ENCODE assay signal across 14 cellular contexts in the genomic region with DNA sequence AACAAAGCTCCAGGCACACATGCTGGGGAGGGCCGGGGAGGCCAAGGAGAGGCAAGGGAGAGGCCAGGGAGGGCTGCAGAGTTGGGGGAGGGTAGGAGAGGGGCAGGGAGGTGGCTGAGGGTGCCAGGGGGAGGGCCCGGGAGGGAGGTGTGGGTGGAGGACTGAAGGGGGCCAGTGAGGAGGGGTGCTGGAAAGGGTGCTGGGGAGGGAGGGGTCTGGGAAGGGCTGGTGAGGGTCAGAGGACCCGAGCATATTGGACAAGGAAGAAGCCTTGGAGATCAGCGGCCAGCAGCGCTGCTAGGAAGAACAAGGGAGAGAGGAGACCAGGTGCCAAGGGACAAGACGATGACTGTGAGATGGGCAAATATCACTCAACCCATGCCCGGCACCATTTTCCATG. TPM values are rescaled to one million over a fixed set of nuclear protein-coding genes. Genes with fewer than 3 reads are reported as not detected.
DNase-seq lines count a peak whose midpoint lies in the region; ATAC-seq and TF ChIP-seq lines count a peak whose summit lies in the region.
"Had no signal": no experiment of that assay in that cellular context is flagged by ENCODE, and none has a peak within 500 bp of the region (broad histone marks: within the 10 kb centered on the region; RNA-seq: fewer than 3 reads in every experiment).

No MANE protein-coding gene starts in this region.

- no peak overlapping the region for H3K4me3 Mint-ChIP-seq in type B pancreatic cell
- H3K4me3 Mint-ChIP-seq: B cell; CD4-positive, alpha-beta T cell had no signal

- peak; percentile 41 for DNase-seq in islet precursor cell
- DNase-seq in type B pancreatic cell (ENCODE audit: extremely low spot score, unreplicated experiment): peak; percentile 62
- no peak for DNase-seq in NCI-H69 (lab: John Stamatoyannopoulos, UW)
- DNase-seq: Caco-2; CD4-positive, alpha-beta T cell; GM23248; HCEC 1CT had no signal

- H3K27ac Mint-ChIP-seq in type B pancreatic cell: no peak overlapping the region
- H3K27ac Mint-ChIP-seq: B cell; CD4-positive, alpha-beta T cell had no signal

- H3K27ac ChIP-seq in BLaER1: no peak overlapping the region
- no peak overlapping the region for H3K27ac ChIP-seq in BLaER1 treated with 17β-estradiol and CSF1 and Interleukin-3, amounts not matched to agents 10 nM and 100 nM
- H3K27ac ChIP-seq: A549, C4-2B, GM23248 had no signal

- H3K27me3 Mint-ChIP-seq in type B pancreatic cell: peaks cover 28% of the 10 kb centered on the region

- no peaks in the 10 kb centered on the region for H3K9me3 Mint-ChIP-seq in type B pancreatic cell
- H3K9me3 Mint-ChIP-seq: CD4-positive, alpha-beta T cell had no signal

- no peaks in the 10 kb centered on the region for H4K20me1 ChIP-seq in BLaER1
- H4K20me1 ChIP-seq in BLaER1 treated with 17β-estradiol and CSF1 and Interleukin-3, amounts not matched to agents 10 nM and 100 nM: no peaks in the 10 kb centered on the region

- no peaks in the 10 kb centered on the region for H3K4me1 Mint-ChIP-seq in type B pancreatic cell (ENCODE audit: unreplicated experiment)
- H3K4me1 Mint-ChIP-seq: B cell had no signal

- H3K4me3 ChIP-seq in BLaER1: no peak overlapping the region
- no peak overlapping the region for H3K4me3 ChIP-seq in BLaER1 treated with 17β-estradiol and CSF1 and Interleukin-3, amounts not matched to agents 10 nM and 100 nM
- H3K4me3 ChIP-seq: A549, GM23248 had no signal

- H3K27me3 ChIP-seq in BLaER1: peaks cover 15% of the 10 kb centered on the region
- peaks cover 11 to 23% (median 14%) of the 10 kb centered on the region in 11 experiments for H3K27me3 ChIP-seq in BLaER1 treated with 17β-estradiol and CSF1 and Interleukin-3, amounts not matched to agents 10 nM and 100 nM

- no peak for TF ChIP-seq CTCF in type B pancreatic cell (conservative IDR thresholded peaks at IDR 0.05)

- no peak for ATAC-seq in GM18517 (IDR thresholded peaks at IDR 0.05; ENCODE audit: unreplicated experiment)
- ATAC-seq: A549 had no signal

- H3K36me3 Mint-ChIP-seq in type B pancreatic cell: no peaks in the 10 kb centered on the region

- no peak overlapping the region for H3K9ac ChIP-seq in BLaER1
- no peak overlapping the region for H3K9ac ChIP-seq in BLaER1 treated with 17β-estradiol and CSF1 and Interleukin-3, amounts not matched to agents 10 nM and 100 nM
- H3K9ac ChIP-seq: GM23248 had no signal

- peak overlapping the region; percentile 39 for H3K4me2 ChIP-seq in BLaER1
- H3K4me2 ChIP-seq in BLaER1 treated with 17β-estradiol and CSF1 and Interleukin-3, amounts not matched to agents 10 nM and 100 nM: peak overlapping the region in 6 of 11 experiments; percentile 20 to 56 (median 30); a peak in 8 of 22 replicates
- H3K4me2 ChIP-seq: A549 had no signal

- H3K4me1 ChIP-seq in BLaER1: peaks cover 51% of the 10 kb centered on the region
- peaks cover 16 to 52% (median 44%) of the 10 kb centered on the region in 10 experiments; a peak in 19 of 20 replicates for H3K4me1 ChIP-seq in BLaER1 treated with 17β-estradiol and CSF1 and Interleukin-3, amounts not matched to agents 10 nM and 100 nM
- H3K4me1 ChIP-seq: Caco-2 had no signal

- H3K36me3 ChIP-seq in BLaER1: no peaks in the 10 kb centered on the region
- H3K36me3 ChIP-seq in BLaER1 treated with 17β-estradiol and CSF1 and Interleukin-3, amounts not matched to agents 10 nM and 100 nM: no peaks in the 10 kb centered on the region

- no peaks in the 10 kb centered on the region for H3K9me3 ChIP-seq in BLaER1
- H3K9me3 ChIP-seq in BLaER1 treated with 17β-estradiol and CSF1 and Interleukin-3, amounts not matched to agents 10 nM and 100 nM (replicated peaks in 1 of 11): no peaks in the 10 kb centered on the region
- H3K9me3 ChIP-seq: A549, Caco-2 had no signal

RNA-seq across cellular contexts. Expression of gene GPR31, which starts 49.7 kb away (rescaled TPM):
- total RNA-seq in type B pancreatic cell (ENCODE audit: low replicate concordance): not detected in 2 replicates
- total RNA-seq: B cell; Caco-2; CD4-positive, alpha-beta T cell; GM23248; HT-29 had no signal
